In genomic region chr1:119276558-119276957, GRCh38 we compare ENCODE assay signal across 1 cellular context.
TF ChIP-seq lines count a peak whose summit lies in the region.

No MANE protein-coding gene starts in this region.

TF ChIP-seq in SK-N-SH, 30 proteins besides CTCF, POLR2A, EP300 and RAD21 (continued from another document):
- TF ChIP-seq PBX3 (IDR thresholded peaks at IDR 0.05) (no peak), POLR2AphosphoS5 (IDR thresholded peaks at IDR 0.05; ENCODE audit: low read depth, low read length) (no peak), MXI1 (IDR thresholded peaks at IDR 0.05; ENCODE audit: low read depth, low read length) (no peak), GABPA (IDR thresholded peaks at IDR 0.05; ENCODE audit: low read depth) (no peak), FOXM1 (IDR thresholded peaks at IDR 0.05; ENCODE audit: low read depth) (no peak), NRF1 (IDR thresholded peaks at IDR 0.05; ENCODE audit: low read depth, low read length) (no peak)
